9 cellular contexts compared by ENCODE assay signal in the genomic region with DNA sequence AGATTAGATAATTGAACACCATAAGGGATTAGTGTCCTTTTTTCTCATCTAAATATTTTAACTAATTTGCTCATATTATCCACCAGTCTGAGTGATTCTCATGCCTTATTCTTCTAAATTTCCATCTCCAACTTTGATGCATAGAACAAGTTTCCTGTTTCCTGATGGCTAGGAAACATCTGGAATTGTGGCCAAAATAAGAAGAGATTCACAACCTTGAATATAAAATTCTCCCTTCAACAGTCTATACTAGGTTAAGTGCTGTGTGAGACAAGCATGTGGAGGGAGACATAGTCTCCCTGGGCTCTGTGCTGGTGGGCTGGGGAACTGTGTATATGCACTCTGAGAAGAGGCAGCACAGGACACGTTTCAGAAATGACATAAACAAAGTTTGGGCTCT. TPM values are rescaled to one million over a fixed set of nuclear protein-coding genes. Genes with fewer than 3 reads are reported as not detected.
"Had no signal": no experiment of that assay in that cellular context is flagged by ENCODE, and none has a peak within 500 bp of the region (broad histone marks: within the 10 kb centered on the region; RNA-seq: fewer than 3 reads in every experiment).

No MANE protein-coding gene starts in this region.

- H3K4me3 ChIP-seq: GM23248, HAP-1, K562 had no signal

- H3K9me3 Mint-ChIP-seq: HFFc6 had no signal

- H3K9me3 ChIP-seq: HAP-1 had no signal

- H3K4me3 Mint-ChIP-seq: HFFc6 had no signal

- H3K9ac ChIP-seq: GM23248 had no signal

- ATAC-seq: HCT116, K562 had no signal

- DNase-seq: GM23248, GOT3, H7, HFFc6, IMR-90, KG1 had no signal

- H2AFZ ChIP-seq: GM23248 had no signal

- H3K4me1 ChIP-seq: HAP-1 had no signal

- H3K27ac ChIP-seq: GM23248 had no signal

- H3K27ac Mint-ChIP-seq: HFFc6 had no signal

- H3K36me3 ChIP-seq: HAP-1 had no signal

RNA-seq across cellular contexts. Expression of gene ROR1, which starts 21.6 kb away (rescaled TPM):
- polyA plus RNA-seq: K562 had no signal
